In genomic region chr1:222010306-222010705, GRCh38 we compare ENCODE assay signal across 19 cellular contexts.
DNase-seq lines count a peak whose midpoint lies in the region; ATAC-seq, FAIRE-seq and TF ChIP-seq lines count a peak whose summit lies in the region.
"Had no signal": no experiment of that assay in that cellular context is flagged by ENCODE, and none has a peak within 500 bp of the region (broad histone marks: within the 10 kb centered on the region; RNA-seq: fewer than 3 reads in every experiment).

No MANE protein-coding gene starts in this region.

- H3K4me3 ChIP-seq in bronchial epithelial cell (ENCODE audit: low read depth, low read length) = no peak overlapping the region
- H3K4me3 ChIP-seq: GM12878, SK-N-MC had no signal

- no peaks in the 10 kb centered on the region for H3K36me3 ChIP-seq in bronchial epithelial cell (ENCODE audit: control insufficient read depth, insufficient read depth, low read length)

- H3K27me3 ChIP-seq in bronchial epithelial cell (ENCODE audit: control insufficient read depth, insufficient read depth, low read length) = no peaks in the 10 kb centered on the region

- ATAC-seq in HG03095 (IDR thresholded peaks at IDR 0.05; ENCODE audit: unreplicated experiment) = no peak
- ATAC-seq: GM12878 had no signal

- DNase-seq in DMS153 treated with DMSO at 0.1 percent for 48 hours (lab: John Stamatoyannopoulos, UW; ENCODE audit: unreplicated experiment) (peak; percentile 27), DMS53 treated with DMSO at 0.1 percent for 48 hours (lab: John Stamatoyannopoulos, UW; ENCODE audit: unreplicated experiment) (peak; percentile 69), NCI-H2029 treated with DMSO at 0.1 percent for 48 hours (lab: John Stamatoyannopoulos, UW) (peak; percentile 30), bronchial epithelial cell (ENCODE audit: low read depth) (peak; percentile 32), activated gamma-delta T cell treated with Interleukin-2 at 50 U/mL for 16 hours (no peak), NCI-H1105 treated with DMSO at 0.1 percent for 48 hours (lab: John Stamatoyannopoulos, UW) (no peak)
- DNase-seq in stimulated activated CD4-positive, alpha-beta T cell treated with anti-CD3 and anti-CD28 coated beads, Interleukin-1b, Interleukin-23, amount 100 ng/mL, for 48 hours = no peak
- DNase-seq: ACHN; C1 segment of cervical spinal cord; CD8-positive, alpha-beta memory T cell; GDM1; NCI-H1436; NCI-H1930; NCI-H524 treated with DMSO at 0.1 percent for 48 hours; OCI-M1; SHP77 had no signal

- no peak for TF ChIP-seq CTCF in bronchial epithelial cell (IDR thresholded peaks at IDR 0.05; ENCODE audit: insufficient read depth, low read length, severe bottlenecking)

- FAIRE-seq in bronchial epithelial cell (lab: Jason Lieb, UNC) = peak; percentile 13
- FAIRE-seq: GM12878 had no signal

Comparison
In these comparisons a context has a peak if more than half of its experiments do, and no peak if none do; other contexts are left out.
1. DNase-seq: peak in DMS153 treated with DMSO at 0.1 percent for 48 hours (single experiment), DMS53 treated with DMSO at 0.1 percent for 48 hours (single experiment), NCI-H2029 treated with DMSO at 0.1 percent for 48 hours (single experiment) and bronchial epithelial cell (single experiment); none in stimulated activated CD4-positive, alpha-beta T cell treated with anti-CD3 and anti-CD28 coated beads, Interleukin-1b, Interleukin-23, amount 100 ng/mL, for 48 hours (single experiment), activated gamma-delta T cell treated with Interleukin-2 at 50 U/mL for 16 hours (single experiment) and NCI-H1105 treated with DMSO at 0.1 percent for 48 hours (single experiment).